18 cellular contexts compared by ENCODE assay signal in genomic region chr18:59038295-59039039, GRCh38.
"Had no signal": no experiment of that assay in that cellular context is flagged by ENCODE, and none has a peak within 500 bp of the region (broad histone marks: within the 10 kb centered on the region; RNA-seq: fewer than 3 reads in every experiment).

No MANE protein-coding gene starts in this region.

- ATAC-seq: left cardiac atrium; naive thymus-derived CD4-positive, alpha-beta T cell; T-cell had no signal

- DNase-seq: activated CD4-positive, alpha-beta T cell treated with anti-CD3 and anti-CD28 coated beads for 4 hours; activated naive CD8-positive, alpha-beta T cell treated with anti-CD3 and anti-CD28 coated beads, Interleukin-2, amount 10 ng/mL, durations not matched to agents 7 days and 5 days; aorta; dorsolateral prefrontal cortex; glutamatergic neuron; left cardiac atrium; naive thymus-derived CD4-positive, alpha-beta T cell; posterior cingulate gyrus; stimulated activated CD4-positive, alpha-beta T cell treated with anti-CD3 and anti-CD28 coated beads, Interleukin-15, amount 100 ng/mL, for 24 hours; stimulated activated CD4-positive, alpha-beta T cell treated with anti-CD3 and anti-CD28 coated beads, Interleukin-4, amount 100 ng/mL, for 4 hours; substantia nigra; T-cell; transverse colon had no signal

- H3K27me3 ChIP-seq: dorsolateral prefrontal cortex, esophagus muscularis mucosa, neutrophil, transverse colon had no signal

- H3K4me3 ChIP-seq: dorsolateral prefrontal cortex, esophagus muscularis mucosa, lung, SK-N-MC, transverse colon had no signal

- H3K9me3 ChIP-seq: esophagus muscularis mucosa, neutrophil, transverse colon had no signal

- H3K27ac Mint-ChIP-seq: activated naive CD8-positive, alpha-beta T cell treated with anti-CD3 and anti-CD28 coated beads, Interleukin-2, amount 10 ng/mL, durations not matched to agents 7 days and 5 days; T-cell had no signal

- H3K4me3 Mint-ChIP-seq: activated naive CD8-positive, alpha-beta T cell treated with anti-CD3 and anti-CD28 coated beads, Interleukin-2, amount 10 ng/mL, durations not matched to agents 7 days and 5 days; naive thymus-derived CD4-positive, alpha-beta T cell; T-cell had no signal

- H3K27ac ChIP-seq: dorsolateral prefrontal cortex, esophagus muscularis mucosa, neutrophil, SK-N-MC, transverse colon, VCaP had no signal

- H3K36me3 ChIP-seq: esophagus muscularis mucosa, neutrophil, transverse colon had no signal

- H3K4me1 Mint-ChIP-seq: T-cell had no signal

- H3K36me3 Mint-ChIP-seq: activated naive CD8-positive, alpha-beta T cell treated with anti-CD3 and anti-CD28 coated beads, Interleukin-2, amount 10 ng/mL, durations not matched to agents 7 days and 5 days; naive thymus-derived CD4-positive, alpha-beta T cell; T-cell had no signal

- H3K9me3 Mint-ChIP-seq: activated naive CD8-positive, alpha-beta T cell treated with anti-CD3 and anti-CD28 coated beads, Interleukin-2, amount 10 ng/mL, durations not matched to agents 7 days and 5 days; T-cell had no signal
